Comparison of ENCODE assay signal across 18 cellular contexts in genomic region chr6:64010010-64010409, GRCh38.
"Had no signal": no experiment of that assay in that cellular context is flagged by ENCODE, and none has a peak within 500 bp of the region (broad histone marks: within the 10 kb centered on the region; RNA-seq: fewer than 3 reads in every experiment).

No MANE protein-coding gene starts in this region.

- DNase-seq: activated T-cell treated with anti-CD3 and anti-CD28 coated beads, Interleukin-2, amount 50 U/mL, for 1 hour; aorta; caudate nucleus; effector memory CD4-positive, alpha-beta T cell; foreskin keratinocyte; hippocampal formation; naive thymus-derived CD4-positive, alpha-beta T cell; ovary; stimulated activated CD4-positive, alpha-beta T cell treated with anti-CD3 and anti-CD28 coated beads, Interleukin-4, amount 100 ng/mL, for 24 hours; stimulated activated naive CD4-positive, alpha-beta T cell treated with Interleukin-2 at 50 U/mL for 16 hours; T1000; upper lobe of right lung had no signal

- H3K36me3 ChIP-seq: ovary, prostate gland, upper lobe of right lung had no signal

- H3K4me3 ChIP-seq: lung, ovary, prostate gland, upper lobe of right lung had no signal

- H3K4me1 ChIP-seq: foreskin keratinocyte, prostate gland, upper lobe of right lung had no signal

- ATAC-seq: activated naive CD4-positive, alpha-beta T cell treated with anti-CD3 and anti-CD28 coated beads, Interleukin-2, amount 50 U/mL, for 72 hours; foreskin keratinocyte; left lobe of liver; naive thymus-derived CD4-positive, alpha-beta T cell; upper lobe of right lung; WTC11 had no signal

- H3K27ac ChIP-seq: foreskin keratinocyte, ovary, prostate gland, upper lobe of right lung had no signal

- H3K36me3 Mint-ChIP-seq: brain; naive thymus-derived CD4-positive, alpha-beta T cell had no signal

- H3K27me3 ChIP-seq: foreskin keratinocyte, ovary, upper lobe of right lung had no signal

- H3K4me1 Mint-ChIP-seq: naive thymus-derived CD4-positive, alpha-beta T cell had no signal

- H3K27ac Mint-ChIP-seq: activated naive CD4-positive, alpha-beta T cell treated with anti-CD3 and anti-CD28 coated beads, Interleukin-2, amount 50 U/mL, for 72 hours; naive thymus-derived CD4-positive, alpha-beta T cell; WTC11 had no signal

- H3K9me3 ChIP-seq: ovary, prostate gland, upper lobe of right lung had no signal

- H3K4me3 Mint-ChIP-seq: brain; naive thymus-derived CD4-positive, alpha-beta T cell; WTC11 had no signal
